In genomic region chr10:103637855-103638561, GRCh38 we compare ENCODE assay signal across 10 cellular contexts.
DNase-seq lines count a peak whose midpoint lies in the region; ATAC-seq, FAIRE-seq and TF ChIP-seq lines count a peak whose summit lies in the region.
"Had no signal": no experiment of that assay in that cellular context is flagged by ENCODE, and none has a peak within 500 bp of the region (broad histone marks: within the 10 kb centered on the region; RNA-seq: fewer than 3 reads in every experiment).

No MANE protein-coding gene starts in this region.

- no peaks in the 10 kb centered on the region for H3K27me3 ChIP-seq in BLaER1

- H3K4me1 ChIP-seq in BLaER1: peaks cover 51% of the 10 kb centered on the region

- H3K4me3 ChIP-seq in BLaER1: no peak overlapping the region
- no peak overlapping the region for H3K4me3 ChIP-seq in cardiac fibroblast (replicated peaks in 1 of 2; ENCODE audit: low read depth in 2 of 2, low read length in 2 of 2)

- peaks cover 100% of the 10 kb centered on the region for H4K20me1 ChIP-seq in BLaER1

- H3K9me3 ChIP-seq in BLaER1: no peaks in the 10 kb centered on the region

- TF ChIP-seq CTCF in cardiac fibroblast (IDR thresholded peaks at IDR 0.05; ENCODE audit: low read depth, low read length) (no peak), D721Med (IDR thresholded peaks at IDR 0.05; ENCODE audit: insufficient read depth, missing control alignments) (no peak)

- no peak for FAIRE-seq in D721Med (lab: Jason Lieb, UNC)

- H3K9ac ChIP-seq in BLaER1: peak overlapping the region; percentile 18

- peak; percentile 85 for ATAC-seq in sciatic nerve
- ATAC-seq: activated CD8-positive, alpha-beta T cell treated with anti-CD3 and anti-CD28 coated beads for 36 hours had no signal

- DNase-seq in cardiac fibroblast (ENCODE audit: low read depth in 2 of 2) (peak; percentile 84 to 89), hippocampal formation (lab: John Stamatoyannopoulos, UW) (peak; percentile 53 to 55), sciatic nerve (ENCODE audit: low spot score) (peak; percentile 91), epidermal melanocyte (ENCODE audit: insufficient read length, low spot score) (no peak), activated gamma-delta T cell treated with Interleukin-2 at 50 U/mL for 16 hours (no peak), D721Med (ENCODE audit: insufficient read length, low spot score) (no peak), SHP77 (lab: John Stamatoyannopoulos, UW) (no peak)
- DNase-seq: activated CD8-positive, alpha-beta T cell treated with anti-CD3 and anti-CD28 coated beads for 36 hours; RPMI8226 had no signal

- no peak overlapping the region for H3K4me2 ChIP-seq in BLaER1

- peak overlapping the region; percentile 2 for H3K27ac ChIP-seq in BLaER1

- intact Hi-C loops in sciatic nerve (cut with DNase I): no loop called here

- peaks cover 94% of the 10 kb centered on the region for H3K36me3 ChIP-seq in BLaER1

Comparison
In these comparisons a context has a peak if more than half of its experiments do, and no peak if none do; other contexts are left out.
1. DNase-seq: peak in cardiac fibroblast (2 of 2), hippocampal formation (2 of 2) and sciatic nerve (single experiment); none in epidermal melanocyte (single experiment), activated gamma-delta T cell treated with Interleukin-2 at 50 U/mL for 16 hours (single experiment), D721Med (single experiment) and SHP77 (0 of 2).